14 cellular contexts compared by ENCODE assay signal in genomic region chr16:25118851-25119584, GRCh38. TPM values are rescaled to one million over a fixed set of nuclear protein-coding genes. Genes with fewer than 3 reads are reported as not detected.
DNase-seq lines count a peak whose midpoint lies in the region; ATAC-seq and TF ChIP-seq lines count a peak whose summit lies in the region.
"Had no signal": no experiment of that assay in that cellular context is flagged by ENCODE, and none has a peak within 500 bp of the region (broad histone marks: within the 10 kb centered on the region; RNA-seq: fewer than 3 reads in every experiment).

No MANE protein-coding gene starts in this region.

- CTCF ChIA-PET in Caco-2 (lab: Charles Lee) = interaction anchor here (0.6 kb wide), 1 partner anchor 25 kb away, joined by 8 read pairs; no protein-coding TSS in a partner anchor

- H3K36me3 ChIP-seq in Caco-2 (ENCODE audit: control insufficient read depth, insufficient read depth, low read length) = no peaks in the 10 kb centered on the region
- no peaks in the 10 kb centered on the region for H3K36me3 ChIP-seq in smooth muscle cell (ENCODE audit: low read depth)

- H3K9me3 Mint-ChIP-seq in Caco-2 (ENCODE audit: unreplicated experiment) = no peaks in the 10 kb centered on the region
- H3K9me3 Mint-ChIP-seq in activated naive CD8-positive, alpha-beta T cell treated with anti-CD3 and anti-CD28 coated beads, Interleukin-2, amount 50 U/mL, for 24 hours = no peaks in the 10 kb centered on the region
- no peaks in the 10 kb centered on the region for H3K9me3 Mint-ChIP-seq in natural killer cell treated with Interleukin-12 subunit alpha and Interleukin-12 subunit beta and Interleukin-15 and Interleukin-18, amount 100 ng/mL, for 72 hours

- DNase-seq in Caco-2 = no peak
- no peak for DNase-seq in activated naive CD8-positive, alpha-beta T cell treated with anti-CD3 and anti-CD28 coated beads, Interleukin-2, amount 50 U/mL, for 24 hours
- no peak for DNase-seq in natural killer cell treated with Interleukin-12 subunit alpha and Interleukin-12 subunit beta and Interleukin-15 and Interleukin-18, amount 100 ng/mL, for 72 hours (ENCODE audit: low spot score)
- DNase-seq in smooth muscle cell (lab: John Stamatoyannopoulos, UW; ENCODE audit: unreplicated experiment) = no peak
- no peak for DNase-seq in activated CD8-positive, alpha-beta memory T cell treated with anti-CD3 and anti-CD28 coated beads, Interleukin-2, amount 50 U/mL, for 4 hours
- DNase-seq: H7, NCI-H1105 treated with DMSO at 0.1 percent for 48 hours, NCI-H1694 treated with DMSO at 0.1 percent for 48 hours, NCI-H345, NCI-H69, SHP77 treated with DMSO at 0.1 percent for 48 hours had no signal

- peaks cover 12% of the 10 kb centered on the region for H3K4me1 Mint-ChIP-seq in Caco-2 (ENCODE audit: low read depth, unreplicated experiment)
- H3K4me1 Mint-ChIP-seq in activated naive CD8-positive, alpha-beta T cell treated with anti-CD3 and anti-CD28 coated beads, Interleukin-2, amount 50 U/mL, for 24 hours = peaks cover 25% of the 10 kb centered on the region
- H3K4me1 Mint-ChIP-seq in natural killer cell treated with Interleukin-12 subunit alpha and Interleukin-12 subunit beta and Interleukin-15 and Interleukin-18, amount 100 ng/mL, for 72 hours (ENCODE audit: low read depth in 2 of 2) = peaks cover 44 to 46% of the 10 kb centered on the region in 2 donors

- H3K9me3 ChIP-seq in Caco-2 = no peaks in the 10 kb centered on the region
- no peaks in the 10 kb centered on the region for H3K9me3 ChIP-seq in smooth muscle cell (replicated peaks; ENCODE audit: low read depth)

- no peak overlapping the region for H3K4me3 Mint-ChIP-seq in Caco-2 (ENCODE audit: unreplicated experiment)
- H3K4me3 Mint-ChIP-seq in activated naive CD8-positive, alpha-beta T cell treated with anti-CD3 and anti-CD28 coated beads, Interleukin-2, amount 50 U/mL, for 24 hours = no peak overlapping the region
- H3K4me3 Mint-ChIP-seq in natural killer cell treated with Interleukin-12 subunit alpha and Interleukin-12 subunit beta and Interleukin-15 and Interleukin-18, amount 100 ng/mL, for 72 hours = peak overlapping the region; percentile 8

- POLR2A ChIA-PET in Caco-2 (lab: Charles Lee) = no interaction called here

- H3K27me3 Mint-ChIP-seq in Caco-2 (ENCODE audit: insufficient read depth, unreplicated experiment) = no peaks in the 10 kb centered on the region
- no peaks in the 10 kb centered on the region for H3K27me3 Mint-ChIP-seq in activated naive CD8-positive, alpha-beta T cell treated with anti-CD3 and anti-CD28 coated beads, Interleukin-2, amount 50 U/mL, for 24 hours
- H3K27me3 Mint-ChIP-seq in natural killer cell treated with Interleukin-12 subunit alpha and Interleukin-12 subunit beta and Interleukin-15 and Interleukin-18, amount 100 ng/mL, for 72 hours = no peaks in the 10 kb centered on the region

- H3K4me2 ChIP-seq in smooth muscle cell = no peak overlapping the region

- intact Hi-C loops in Caco-2 (cut with micrococcal nuclease; ENCODE audit: unreplicated experiment) = no loop called here

- ATAC-seq in activated naive CD8-positive, alpha-beta T cell treated with anti-CD3 and anti-CD28 coated beads, Interleukin-2, amount 50 U/mL, for 24 hours = no peak
- ATAC-seq in natural killer cell treated with Interleukin-12 subunit alpha and Interleukin-12 subunit beta and Interleukin-15 and Interleukin-18, amount 100 ng/mL, for 72 hours = peak in 1 of 2 donors; percentile 62
- ATAC-seq in GM21723 (IDR thresholded peaks at IDR 0.05; ENCODE audit: unreplicated experiment) (no peak), HG02571 (IDR thresholded peaks at IDR 0.05; ENCODE audit: unreplicated experiment) (no peak)

- peak overlapping the region; percentile 39 for H3K27ac Mint-ChIP-seq in Caco-2 (ENCODE audit: unreplicated experiment)
- H3K27ac Mint-ChIP-seq in activated naive CD8-positive, alpha-beta T cell treated with anti-CD3 and anti-CD28 coated beads, Interleukin-2, amount 50 U/mL, for 24 hours = peak overlapping the region; percentile 14
- peak overlapping the region; percentile 9 to 19 for H3K27ac Mint-ChIP-seq in natural killer cell treated with Interleukin-12 subunit alpha and Interleukin-12 subunit beta and Interleukin-15 and Interleukin-18, amount 100 ng/mL, for 72 hours

- no peak overlapping the region for H3K4me3 ChIP-seq in Caco-2 (ENCODE audit: low read depth, low read length)
- no peak overlapping the region for H3K4me3 ChIP-seq in smooth muscle cell

- H3K36me3 Mint-ChIP-seq in Caco-2 (ENCODE audit: insufficient read depth, unreplicated experiment) = peaks cover 6% of the 10 kb centered on the region
- no peaks in the 10 kb centered on the region for H3K36me3 Mint-ChIP-seq in activated naive CD8-positive, alpha-beta T cell treated with anti-CD3 and anti-CD28 coated beads, Interleukin-2, amount 50 U/mL, for 24 hours (ENCODE audit: low read depth)
- H3K36me3 Mint-ChIP-seq in natural killer cell treated with Interleukin-12 subunit alpha and Interleukin-12 subunit beta and Interleukin-15 and Interleukin-18, amount 100 ng/mL, for 72 hours = peaks cover 6% of the 10 kb centered on the region

- H3K27me3 ChIP-seq in Caco-2 (replicated peaks; ENCODE audit: control insufficient read depth, insufficient read depth, low read length) (no peaks in the 10 kb centered on the region), smooth muscle cell (ENCODE audit: low read depth) (no peaks in the 10 kb centered on the region)

- TF ChIP-seq CTCF in Caco-2 (IDR thresholded peaks at IDR 0.05; ENCODE audit: insufficient read depth in 1 of 2, low read depth in 1 of 2, low read length in 1 of 2, severe bottlenecking in 1 of 2, unreplicated experiment in 1 of 2) = no peak
- no peak for TF ChIP-seq CTCF in smooth muscle cell (IDR thresholded peaks at IDR 0.05; ENCODE audit: borderline replicate concordance, insufficient read depth, poor library complexity, severe bottlenecking)

- no peak overlapping the region for H3K9ac ChIP-seq in smooth muscle cell (ENCODE audit: low read depth)

- peak overlapping the region; percentile 49 for H3K27ac ChIP-seq in smooth muscle cell (ENCODE audit: low read depth)
- H3K27ac ChIP-seq: HL-60 had no signal

- no TSS peak for BruUV-seq in Caco-2 (replicated peaks; lab: Mats Ljungman, UMichigan)

- H2AFZ ChIP-seq in smooth muscle cell (ENCODE audit: low read depth) = no peak overlapping the region

- WGBS in smooth muscle cell (ENCODE audit: low lambda C conversion rate) = 85% methylated on average over 14 of the region's 14 CpGs

- peaks cover 45% of the 10 kb centered on the region for H3K79me2 ChIP-seq in smooth muscle cell (ENCODE audit: low read depth)

- peaks cover 100% of the 10 kb centered on the region for H4K20me1 ChIP-seq in smooth muscle cell (ENCODE audit: low read depth)

- H3F3A ChIP-seq in smooth muscle cell (ENCODE audit: low read depth) = no peaks in the 10 kb centered on the region

- peaks cover under 1% of the 10 kb centered on the region; the same call in 1 of the 2 replicates for H3K4me1 ChIP-seq in Caco-2
- H3K4me1 ChIP-seq in smooth muscle cell (ENCODE audit: low read depth) = no peaks in the 10 kb centered on the region

RNA-seq across cellular contexts. Expression of gene LCMT1, which starts 7.5 kb away (rescaled TPM):
- total RNA-seq in Caco-2 (2022) (50.8 and 53.9 TPM in 2 replicates), smooth muscle cell (29.5 and 57.6 TPM in 2 replicates)
- 10 to 100 TPM; 42.6 to 50.0 TPM for total RNA-seq in natural killer cell treated with Interleukin-12 subunit alpha and Interleukin-12 subunit beta and Interleukin-15 and Interleukin-18, amount 100 ng/mL, for 72 hours
- polyA plus RNA-seq in smooth muscle cell = 45.3 and 52.5 TPM in 2 replicates
